ENCODE assay signal across 8 cellular contexts in genomic region chr4:107183155-107183774, GRCh38.
DNase-seq lines count a peak whose midpoint lies in the region; ATAC-seq and TF ChIP-seq lines count a peak whose summit lies in the region.

No MANE protein-coding gene starts in this region.

- no peak for DNase-seq in CD4-positive, alpha-beta T cell
- DNase-seq in NCI-H1092 (lab: John Stamatoyannopoulos, UW) (peak; percentile 4), cardiac muscle cell (ENCODE audit: low read depth in 1 of 2, low spot score in 1 of 2) (peak; percentile 71 to 79), retina (peak; percentile 49), NCI-H187 (lab: John Stamatoyannopoulos, UW) (no peak)

- H3K4me1 Mint-ChIP-seq in CD4-positive, alpha-beta T cell (ENCODE audit: low read depth): no peaks in the 10 kb centered on the region

- H3K27ac ChIP-seq in CD4-positive, alpha-beta T cell (ENCODE audit: low read depth, low read length): no peak overlapping the region
- no peak overlapping the region for H3K27ac ChIP-seq in cardiac muscle cell

- no peaks in the 10 kb centered on the region for H3K9me3 ChIP-seq in CD4-positive, alpha-beta T cell (ENCODE audit: control insufficient read depth, low read length)
- no peaks in the 10 kb centered on the region for H3K9me3 ChIP-seq in cardiac muscle cell (ENCODE audit: low read depth)

- no peak for ATAC-seq in CD4-positive, alpha-beta T cell (ENCODE audit: poor library complexity)
- peak; percentile 99 for ATAC-seq in GM18508 (IDR thresholded peaks at IDR 0.05; ENCODE audit: insufficient read depth, unreplicated experiment)
- peak; percentile 98 for ATAC-seq in HG02840 (IDR thresholded peaks at IDR 0.05; ENCODE audit: low FRiP score, unreplicated experiment)

- CTCF ChIA-PET in CD4-positive, alpha-beta T cell (lab: Charles Lee): no interaction called here

- TF ChIP-seq CTCF in CD4-positive, alpha-beta T cell (IDR thresholded peaks at IDR 0.05): peak; percentile 50
- peak; percentile 69 for TF ChIP-seq CTCF in WI38 (IDR thresholded peaks at IDR 0.05; ENCODE audit: low read depth, low read length)
- TF ChIP-seq CTCF in cardiac muscle cell (IDR thresholded peaks at IDR 0.05; ENCODE audit: low read depth, low read length): peak; percentile 78

- intact Hi-C loops in CD4-positive, alpha-beta T cell (cut with DNase I, micrococcal nuclease): no loop called here

- H3K9me3 Mint-ChIP-seq in CD4-positive, alpha-beta T cell: no peaks in the 10 kb centered on the region

- peaks cover 4% of the 10 kb centered on the region for H3K27me3 Mint-ChIP-seq in CD4-positive, alpha-beta T cell

- POLR2A ChIA-PET in CD4-positive, alpha-beta T cell (lab: Charles Lee): no interaction called here

- H3K4me3 ChIP-seq in WI38 (ENCODE audit: low read depth, low read length) (no peak overlapping the region), cardiac muscle cell (no peak overlapping the region)

- no peak overlapping the region for H3K27ac Mint-ChIP-seq in CD4-positive, alpha-beta T cell

- no peaks in the 10 kb centered on the region for H3K4me1 ChIP-seq in cardiac muscle cell (ENCODE audit: low read depth)

- H3K27me3 ChIP-seq in CD4-positive, alpha-beta T cell (ENCODE audit: control insufficient read depth, insufficient read depth, low read length): no peaks in the 10 kb centered on the region
- H3K27me3 ChIP-seq in cardiac muscle cell: no peaks in the 10 kb centered on the region

- no peaks in the 10 kb centered on the region for H3K36me3 Mint-ChIP-seq in CD4-positive, alpha-beta T cell (ENCODE audit: low read depth)

- H3K36me3 ChIP-seq in cardiac muscle cell: no peaks in the 10 kb centered on the region

- no peak overlapping the region for H3K4me3 Mint-ChIP-seq in CD4-positive, alpha-beta T cell

Comparison
In these comparisons a context has a peak if more than half of its experiments do, and no peak if none do; other contexts are left out.
1. DNase-seq: peak in NCI-H1092 (single experiment), cardiac muscle cell (2 of 2) and retina (single experiment); none in CD4-positive, alpha-beta T cell (0 of 10) and NCI-H187 (0 of 2).
2. Peak in every context shown above with its lines, with median percentiles within 50 percentile points of each other: CTCF ChIP-seq.